Comparison of ENCODE assay signal across 17 cellular contexts in genomic region chr13:41286370-41286769, GRCh38.
"Had no signal": no experiment of that assay in that cellular context is flagged by ENCODE, and none has a peak within 500 bp of the region (broad histone marks: within the 10 kb centered on the region; RNA-seq: fewer than 3 reads in every experiment).

No MANE protein-coding gene starts in this region.

- H3K4me3 Mint-ChIP-seq: brain; central memory CD8-positive, alpha-beta T cell; nephron; type B pancreatic cell had no signal

- H3K27me3 ChIP-seq: suprapubic skin had no signal

- H3K4me3 ChIP-seq: prostate gland, skin epidermis, suprapubic skin had no signal

- ATAC-seq: left ventricle myocardium superior, right cardiac atrium had no signal

- H3K27ac ChIP-seq: prostate gland, skin epidermis, suprapubic skin had no signal

- H3K36me3 Mint-ChIP-seq: brain, type B pancreatic cell had no signal

- H3K4me1 ChIP-seq: prostate gland, suprapubic skin had no signal

- H3K9me3 Mint-ChIP-seq: central memory CD8-positive, alpha-beta T cell; type B pancreatic cell had no signal

- H3K9me3 ChIP-seq: prostate gland, suprapubic skin had no signal

- H3K36me3 ChIP-seq: prostate gland, suprapubic skin had no signal

- DNase-seq: activated CD4-positive, alpha-beta T cell treated with anti-CD3 and anti-CD28 coated beads for 4 hours; cortex of kidney; effector CD8-positive, alpha-beta T cell; hypothalamus; kidney glomerular epithelial cell; left ventricle myocardium superior; mesenchymal stem cell; occipital lobe; right cardiac atrium; stimulated activated CD4-positive, alpha-beta T cell treated with anti-CD3 and anti-CD28 coated beads, Interleukin-4, amount 100 ng/mL, for 24 hours had no signal

- H3K27me3 Mint-ChIP-seq: brain, type B pancreatic cell had no signal

- H3K4me1 Mint-ChIP-seq: brain, nephron had no signal

- H3K27ac Mint-ChIP-seq: brain, nephron, type B pancreatic cell had no signal
